Comparison of ENCODE assay signal across 8 cellular contexts in the genomic region with DNA sequence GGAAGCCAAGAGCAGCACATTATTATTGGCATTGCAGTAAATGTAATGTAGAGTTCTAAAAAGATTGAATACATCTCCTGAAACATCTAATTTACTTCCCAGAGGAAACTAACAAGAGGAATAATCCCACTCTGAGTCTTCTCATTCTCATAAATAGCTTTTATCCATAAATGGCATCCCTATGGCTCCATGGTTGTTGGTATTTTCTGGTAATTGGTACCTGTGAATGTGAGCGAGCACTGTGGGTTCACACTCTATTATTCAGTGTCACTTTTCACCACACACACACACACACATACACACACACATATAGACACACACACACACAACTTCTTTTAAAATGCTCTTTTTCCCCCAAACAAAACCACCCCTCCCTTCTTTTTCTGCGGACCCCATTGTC. TPM values are rescaled to one million over a fixed set of nuclear protein-coding genes. Genes with fewer than 3 reads are reported as not detected.
"Had no signal": no experiment of that assay in that cellular context is flagged by ENCODE, and none has a peak within 500 bp of the region (broad histone marks: within the 10 kb centered on the region; RNA-seq: fewer than 3 reads in every experiment).

No MANE protein-coding gene starts in this region.

- H3K9ac ChIP-seq: GM23248 had no signal

- H3K27ac ChIP-seq: GM23248, HL-60 had no signal

- DNase-seq: GM23248, GOT3, H7, KBM-7 had no signal

- H3K36me3 ChIP-seq: HAP-1 had no signal

- H3K4me3 Mint-ChIP-seq: IgD-negative memory B cell had no signal

- H3K9me3 ChIP-seq: HAP-1 had no signal

- H3K27ac Mint-ChIP-seq: IgD-negative memory B cell had no signal

- H2AFZ ChIP-seq: GM23248 had no signal

- H3K36me3 Mint-ChIP-seq: IgD-negative memory B cell had no signal

- H3K4me3 ChIP-seq: GM23248, HAP-1 had no signal

RNA-seq across cellular contexts. Expression of a gene that starts 4.7 kb away (rescaled TPM):
- total RNA-seq: HepG2 had no signal
- polyA plus RNA-seq: HepG2, IgD-negative memory B cell had no signal
